Comparison of ENCODE assay signal across 8 cellular contexts in genomic region chr18:54946149-54946581, GRCh38. TPM values are rescaled to one million over a fixed set of nuclear protein-coding genes. Genes with fewer than 3 reads are reported as not detected.
A peak's percentile ranks its signal among the peaks of the same experiment; 100 is the strongest.
DNase-seq lines count a peak whose midpoint lies in the region; ATAC-seq and TF ChIP-seq lines count a peak whose summit lies in the region.

No MANE protein-coding gene starts in this region.

- H3K4me1 Mint-ChIP-seq in stimulated activated naive CD8-positive, alpha-beta T cell treated with anti-CD3 and anti-CD28 coated beads, Interleukin-15, amount 100 ng/mL, for 72 hours, result peaks cover 16% of the 10 kb centered on the region

- H3K23ac ChIP-seq in neuronal stem cell (ENCODE audit: low read depth, low read length, poor library complexity), result no peak overlapping the region

- no peaks in the 10 kb centered on the region for H3K4me1 ChIP-seq in foreskin keratinocyte
- H3K4me1 ChIP-seq in neuronal stem cell (ENCODE audit: control insufficient read depth in 2 of 2, insufficient read depth in 1 of 2, low read depth in 1 of 2, low read length in 2 of 2), result no peaks in the 10 kb centered on the region

- H3K4me3 Mint-ChIP-seq in stimulated activated naive CD8-positive, alpha-beta T cell treated with anti-CD3 and anti-CD28 coated beads, Interleukin-15, amount 100 ng/mL, for 72 hours, result peak overlapping the region; percentile 77 to 81

- H2AK5ac ChIP-seq in neuronal stem cell (ENCODE audit: low read depth, low read length), result no peak overlapping the region

- H3K9me3 Mint-ChIP-seq in stimulated activated naive CD8-positive, alpha-beta T cell treated with anti-CD3 and anti-CD28 coated beads, Interleukin-15, amount 100 ng/mL, for 72 hours, result no peaks in the 10 kb centered on the region

- H3K27ac ChIP-seq in VCaP, result peak overlapping the region; percentile 1; the same call in 1 of the 2 replicates
- peak overlapping the region; percentile 59 for H3K27ac ChIP-seq in foreskin keratinocyte
- H3K27ac ChIP-seq in neuronal stem cell (replicated peaks; ENCODE audit: low read length), result no peak overlapping the region

- no peak overlapping the region for H3K4ac ChIP-seq in neuronal stem cell (ENCODE audit: low read length)

- no peak overlapping the region for H4K8ac ChIP-seq in neuronal stem cell (ENCODE audit: low read depth, low read length)

- TF ChIP-seq CTCF in VCaP (conservative IDR thresholded peaks at IDR 0.05) (no peak), foreskin keratinocyte (conservative IDR thresholded peaks at IDR 0.05) (no peak)

- no peak overlapping the region for H2BK5ac ChIP-seq in neuronal stem cell (ENCODE audit: low read length)

- H4K91ac ChIP-seq in neuronal stem cell (ENCODE audit: low read depth, low read length, poor library complexity), result no peak overlapping the region

- H3K9ac ChIP-seq in neuronal stem cell (ENCODE audit: low read depth, low read length, poor library complexity), result no peak overlapping the region

- no peaks in the 10 kb centered on the region for H3K36me3 ChIP-seq in neuronal stem cell (replicated peaks in 1 of 2; ENCODE audit: control insufficient read depth in 2 of 2, insufficient read depth in 2 of 2, low read length in 2 of 2)

- H3K18ac ChIP-seq in neuronal stem cell (ENCODE audit: low read length), result no peak overlapping the region

- H3K14ac ChIP-seq in neuronal stem cell (ENCODE audit: low read length), result no peak overlapping the region

- H2BK120ac ChIP-seq in neuronal stem cell (ENCODE audit: low read depth, low read length), result no peak overlapping the region

- no peaks in the 10 kb centered on the region for H3K27me3 Mint-ChIP-seq in stimulated activated naive CD8-positive, alpha-beta T cell treated with anti-CD3 and anti-CD28 coated beads, Interleukin-15, amount 100 ng/mL, for 72 hours

- no CpG with 5 or more reads among the region's 7 CpGs for WGBS in neuronal stem cell (ENCODE audit: extremely low coverage in 2 of 2, insufficient read length in 2 of 2, insufficient replicate concordance in 1 of 2), 2 donors

- ATAC-seq in GM21360 (IDR thresholded peaks at IDR 0.05; ENCODE audit: unreplicated experiment) (peak; percentile 79), HG03565 (IDR thresholded peaks at IDR 0.05; ENCODE audit: unreplicated experiment) (peak; percentile 78), foreskin keratinocyte (peak; percentile 79)
- peak; percentile 82 for ATAC-seq in stimulated activated naive CD8-positive, alpha-beta T cell treated with anti-CD3 and anti-CD28 coated beads, Interleukin-15, amount 100 ng/mL, for 72 hours

- no peak overlapping the region for H3K4me3 ChIP-seq in neuronal stem cell (ENCODE audit: low read length in 2 of 2)

- H3K27ac Mint-ChIP-seq in stimulated activated naive CD8-positive, alpha-beta T cell treated with anti-CD3 and anti-CD28 coated beads, Interleukin-15, amount 100 ng/mL, for 72 hours, result peak overlapping the region; percentile 93 to 94

- no peak overlapping the region for H2BK12ac ChIP-seq in neuronal stem cell (ENCODE audit: low read length)

- no peak overlapping the region for H2BK15ac ChIP-seq in neuronal stem cell (ENCODE audit: low read length)

- no peak overlapping the region for H2AFZ ChIP-seq in neuronal stem cell (ENCODE audit: low read length)

- no peaks in the 10 kb centered on the region for H3K79me1 ChIP-seq in neuronal stem cell (ENCODE audit: low read depth, low read length)

- no peaks in the 10 kb centered on the region for H3K9me3 ChIP-seq in neuronal stem cell (replicated peaks in 1 of 2; ENCODE audit: control insufficient read depth in 2 of 2, insufficient read depth in 1 of 2, low read depth in 1 of 2, low read length in 2 of 2)

- H3K4me2 ChIP-seq in neuronal stem cell (ENCODE audit: insufficient read depth, low read length, poor library complexity, severe bottlenecking), result no peak overlapping the region

- peak; percentile 53 for DNase-seq in DMS53 treated with DMSO at 0.1 percent for 48 hours (lab: John Stamatoyannopoulos, UW; ENCODE audit: unreplicated experiment)
- no peak for DNase-seq in foreskin keratinocyte
- DNase-seq in stimulated activated naive CD8-positive, alpha-beta T cell treated with anti-CD3 and anti-CD28 coated beads, Interleukin-15, amount 100 ng/mL, for 72 hours, result peak in 1 of 2 donors; percentile 15
- no peak for DNase-seq in medulla oblongata (ENCODE audit: extremely low spot score)
- no peak for DNase-seq in neuronal stem cell (ENCODE audit: low spot score)

- H3K27me3 ChIP-seq in foreskin keratinocyte, result no peaks in the 10 kb centered on the region
- no peaks in the 10 kb centered on the region for H3K27me3 ChIP-seq in neuronal stem cell (ENCODE audit: control insufficient read depth in 3 of 3, insufficient read depth in 3 of 3, low read depth in 1 of 3, low read length in 3 of 3)

RNA-seq across cellular contexts. Expression of gene CCDC68, which starts 13.1 kb away (rescaled TPM):
- total RNA-seq in foreskin keratinocyte, result 3.9 and 4.0 TPM in 2 replicates
- 0.78 and 1.4 TPM in 2 replicates for polyA plus RNA-seq in foreskin keratinocyte
- 0.13 TPM for polyA plus RNA-seq in neuronal stem cell (2013, experiment 1 of 2)
- polyA plus RNA-seq in neuronal stem cell (2013, experiment 2 of 2), result 0.11 TPM
